Comparison of ENCODE assay signal across 22 cellular contexts in the genomic region with DNA sequence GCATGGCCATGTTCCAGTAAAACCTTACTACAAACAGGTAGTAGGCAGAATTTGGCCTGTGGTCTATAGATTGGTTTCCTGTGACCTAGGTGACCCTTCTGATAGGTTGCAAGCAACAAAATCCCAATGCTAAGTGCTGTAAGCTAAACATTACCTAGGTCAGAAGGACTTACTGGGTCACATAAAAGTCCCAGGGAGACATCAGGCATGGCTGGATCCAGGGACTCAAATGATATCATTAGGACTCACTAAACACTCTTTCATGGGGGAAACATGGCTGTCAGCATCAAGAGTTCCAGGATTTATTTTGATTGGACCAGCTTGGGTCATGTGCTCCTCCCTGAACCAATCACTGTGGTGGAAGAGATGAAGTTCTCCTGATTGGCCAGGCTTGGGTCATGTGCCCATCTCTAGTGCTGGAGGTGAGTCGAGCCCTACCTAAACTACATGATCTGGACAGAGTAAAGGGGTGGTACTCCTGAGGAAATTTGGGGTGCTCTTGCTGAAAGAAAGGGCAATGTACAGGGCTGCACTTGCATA. TPM values are rescaled to one million over a fixed set of nuclear protein-coding genes. Genes with fewer than 3 reads are reported as not detected.
"Had no signal": no experiment of that assay in that cellular context is flagged by ENCODE, and none has a peak within 500 bp of the region (broad histone marks: within the 10 kb centered on the region; RNA-seq: fewer than 3 reads in every experiment).

No MANE protein-coding gene starts in this region.

- H3K27me3 ChIP-seq: colonic mucosa had no signal

- DNase-seq: activated CD4-positive, alpha-beta T cell treated with anti-CD3 and anti-CD28 coated beads for 36 hours; activated CD4-positive, alpha-beta T cell treated with anti-CD3 and anti-CD28 coated beads, Interleukin-2, amount 50 U/mL, for 4 hours; activated CD8-positive, alpha-beta memory T cell treated with anti-CD3 and anti-CD28 coated beads, Interleukin-2, amount 50 U/mL, for 48 hours; activated CD8-positive, alpha-beta T cell treated with anti-CD3 and anti-CD28 coated beads, Interleukin-2, amount 10 ng/mL, durations not matched to agents 7 days and 5 days; activated T-cell treated with anti-CD3 and anti-CD28 coated beads, Interleukin-2, amount 50 U/mL, for 1 hour; aorta; colonic mucosa; MM.1S; NCI-H1048; NCI-H146; NCI-H187 treated with DMSO at 0.1 percent for 48 hours; NCI-H2081 treated with DMSO at 0.1 percent for 48 hours; NCI-H446; NCI-H524; PC-3; SHP77; T-cell; T-helper 2 cell; T1000 had no signal

- H3K36me3 ChIP-seq: breast epithelium, colonic mucosa, SJSA1 had no signal

- H3K4me1 ChIP-seq: breast epithelium, colonic mucosa had no signal

- H3K27ac ChIP-seq: breast epithelium, colonic mucosa, SJSA1, VCaP had no signal

- H3K9me3 ChIP-seq: breast epithelium, colonic mucosa, SJSA1 had no signal

- ATAC-seq: activated CD8-positive, alpha-beta T cell treated with anti-CD3 and anti-CD28 coated beads, Interleukin-2, amount 10 ng/mL, durations not matched to agents 7 days and 5 days; PC-3; T-cell had no signal

- H3K4me3 ChIP-seq: breast epithelium, colonic mucosa, SJSA1 had no signal

RNA-seq across cellular contexts. Expression of a gene that starts 16.8 kb away (rescaled TPM):
- total RNA-seq: activated CD4-positive, alpha-beta T cell treated with anti-CD3 and anti-CD28 coated beads for 36 hours; activated CD8-positive, alpha-beta T cell treated with anti-CD3 and anti-CD28 coated beads, Interleukin-2, amount 10 ng/mL, durations not matched to agents 7 days and 5 days; PC-3; SJSA1 had no signal
